ENCODE assay signal across 8 cellular contexts in the genomic region with DNA sequence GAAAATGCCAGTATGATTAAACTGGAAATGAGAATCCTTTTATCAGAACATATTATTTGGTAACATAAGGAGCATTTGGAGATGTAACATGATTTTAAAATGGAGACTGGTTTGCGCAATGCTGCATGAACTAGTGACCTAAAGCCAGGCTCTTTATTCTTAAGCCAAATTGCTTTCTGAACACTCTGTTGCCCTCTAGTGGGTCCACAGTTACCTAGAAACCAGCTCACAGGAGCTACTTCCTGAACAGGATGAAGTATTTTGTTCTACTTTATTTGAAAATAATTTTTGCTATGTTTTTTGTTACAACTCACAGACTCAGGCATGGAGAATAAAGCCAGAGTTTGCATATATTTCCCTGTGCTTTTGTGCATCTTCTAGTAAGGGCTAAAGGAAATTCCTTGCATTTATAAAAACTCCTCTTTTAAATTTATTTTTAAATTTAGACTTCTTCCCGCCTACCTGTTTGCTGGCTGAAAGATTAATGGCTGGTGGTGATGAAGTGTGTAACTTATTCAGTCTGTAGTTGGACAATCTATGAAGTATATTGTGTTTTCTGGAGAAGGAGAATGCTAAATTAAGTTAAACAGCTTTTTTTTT.
DNase-seq lines count a peak whose midpoint lies in the region; ATAC-seq and TF ChIP-seq lines count a peak whose summit lies in the region.

No MANE protein-coding gene starts in this region.

- H3K4me3 Mint-ChIP-seq in endothelial cell (ENCODE audit: unreplicated experiment) = no peak overlapping the region

- no peak overlapping the region for H3K9ac ChIP-seq in mesendoderm (ENCODE audit: low read length)

- no peak overlapping the region for H2BK5ac ChIP-seq in mesendoderm (ENCODE audit: low read length)

- peaks cover 23% of the 10 kb centered on the region for H3K4me1 Mint-ChIP-seq in endothelial cell (ENCODE audit: unreplicated experiment)

- H3K27me3 Mint-ChIP-seq in endothelial cell (ENCODE audit: unreplicated experiment) = no peaks in the 10 kb centered on the region

- H3K4me3 ChIP-seq in SJCRH30 (no peak overlapping the region), mesendoderm (ENCODE audit: low read length) (no peak overlapping the region)

- DNase-seq in Caki2 (ENCODE audit: low read depth) (peak; percentile 58), MV-4-11 (lab: John Stamatoyannopoulos, UW) (peak; percentile 89), SJCRH30 (peak; percentile 57 to 78), endothelial cell (ENCODE audit: low spot score) (peak; percentile 56), mesendoderm (peak; percentile 88), GM19240 (ENCODE audit: insufficient read length, low spot score) (no peak)

- H3K36me3 Mint-ChIP-seq in endothelial cell (ENCODE audit: low read depth, unreplicated experiment) = no peaks in the 10 kb centered on the region

- H3K18ac ChIP-seq in mesendoderm (ENCODE audit: low read length) = no peak overlapping the region

- no peak overlapping the region for H2AK5ac ChIP-seq in mesendoderm (ENCODE audit: low read length)

- H3K27me3 ChIP-seq in SJCRH30 = no peaks in the 10 kb centered on the region
- no peaks in the 10 kb centered on the region for H3K27me3 ChIP-seq in mesendoderm (ENCODE audit: insufficient read depth, low read length, poor library complexity)

- H3K27ac ChIP-seq in SJCRH30 = no peak overlapping the region
- no peak overlapping the region for H3K27ac ChIP-seq in mesendoderm (ENCODE audit: low read depth, low read length)

- ATAC-seq in GM21390 (IDR thresholded peaks at IDR 0.05; ENCODE audit: unreplicated experiment) = peak; percentile 75
- no peak for ATAC-seq in HG02610 (IDR thresholded peaks at IDR 0.05; ENCODE audit: unreplicated experiment)

- no peak overlapping the region for H2BK120ac ChIP-seq in mesendoderm (ENCODE audit: low read depth, low read length)

- no peak for TF ChIP-seq CTCF in endothelial cell (IDR thresholded peaks at IDR 0.05; ENCODE audit: unreplicated experiment)

- H3K36me3 ChIP-seq in SJCRH30 (no peaks in the 10 kb centered on the region), mesendoderm (ENCODE audit: control insufficient read depth, insufficient read depth, low read length) (no peaks in the 10 kb centered on the region)

- no peak overlapping the region for H3K4ac ChIP-seq in mesendoderm (ENCODE audit: low read depth, low read length)

- no peak overlapping the region for H4K8ac ChIP-seq in mesendoderm (ENCODE audit: low read depth, low read length)

- no peak overlapping the region for H4K5ac ChIP-seq in mesendoderm (ENCODE audit: low read length)

- in situ Hi-C loops in Caki2 (cut with HindIII; ENCODE audit: low pct_unique_long_range_greater_than_20kb, low sequenced_read_pairs) = no loop called here

- H3K23ac ChIP-seq in mesendoderm (ENCODE audit: low read length) = no peak overlapping the region

- no peak overlapping the region for H3K56ac ChIP-seq in mesendoderm (ENCODE audit: low read length)

- H3K9me3 Mint-ChIP-seq in endothelial cell (ENCODE audit: unreplicated experiment) = no peaks in the 10 kb centered on the region

- H3K27ac Mint-ChIP-seq in endothelial cell (ENCODE audit: unreplicated experiment) = peak overlapping the region; percentile 81

- no peak overlapping the region for H2BK15ac ChIP-seq in mesendoderm (replicated peaks; ENCODE audit: low read depth)

- no peaks in the 10 kb centered on the region for H3K79me1 ChIP-seq in mesendoderm (ENCODE audit: low read length)

- no peaks in the 10 kb centered on the region for H3K9me3 ChIP-seq in SJCRH30 (replicated peaks)

- H3K79me2 ChIP-seq in mesendoderm (ENCODE audit: control insufficient read depth, insufficient read depth, low read length) = no peaks in the 10 kb centered on the region

- no peak overlapping the region for H3K4me2 ChIP-seq in mesendoderm (ENCODE audit: low read length)

- WGBS in mesendoderm (ENCODE audit: extremely low coverage, insufficient coverage, low lambda C conversion rate) = no CpG with 5 or more reads among the region's 2 CpGs

- H3K4me1 ChIP-seq in SJCRH30 (no peaks in the 10 kb centered on the region), mesendoderm (ENCODE audit: control insufficient read depth, low read depth, low read length) (no peaks in the 10 kb centered on the region)
